In genomic region chr12:110819150-110819549, GRCh38 we compare ENCODE assay signal across 1 cellular context.
A peak's percentile ranks its signal among the peaks of the same experiment; 100 is the strongest.
TF ChIP-seq lines count a peak whose summit lies in the region.

No MANE protein-coding gene starts in this region.

TF ChIP-seq in K562, 482 proteins besides CTCF, POLR2A, EP300 and RAD21:
- TF ChIP-seq COPS2 (conservative IDR thresholded peaks at IDR 0.05) (no peak), NR4A1 (CRISPR knock-in tag; IDR thresholded peaks at IDR 0.05) (no peak), NR4A1 (tag; IDR thresholded peaks at IDR 0.05) (peak; percentile 55; the same call in 1 of the 2 replicates), HDAC8 (tag; IDR thresholded peaks at IDR 0.05) (0 out of 2 replicates have a peak, but pooled peaks have one; percentile 25), ZNF175 (CRISPR knock-in tag; IDR thresholded peaks at IDR 0.05; ENCODE audit: low read depth) (peak; percentile 32; the same call in 1 of the 2 replicates), PTTG1 (tag; IDR thresholded peaks at IDR 0.05; ENCODE audit: low read depth) (peak; percentile 75; the same call in 1 of the 2 replicates), PYGO2 (tag; IDR thresholded peaks at IDR 0.05) (peak; percentile 18; the same call in 1 of the 2 replicates)
TF ChIP-seq in K562: peak in this region for 5.
